In genomic region chr10:88782222-88782621, GRCh38 we compare ENCODE assay signal across 39 cellular contexts. TPM values are rescaled to one million over a fixed set of nuclear protein-coding genes. Genes with fewer than 3 reads are reported as not detected.
"Had no signal": no experiment of that assay in that cellular context is flagged by ENCODE, and none has a peak within 500 bp of the region (broad histone marks: within the 10 kb centered on the region; RNA-seq: fewer than 3 reads in every experiment).

No MANE protein-coding gene starts in this region.

- H3K27me3 ChIP-seq: MG63 had no signal

- H3K36me3 ChIP-seq: MG63 had no signal

- DNase-seq: Karpas-422, Kasumi-1, MG63, MM.1S, MV-4-11, NCI-H1048, NCI-H1092, NCI-H1092 treated with DMSO at 0.1 percent for 48 hours, NCI-H1105, NCI-H1105 treated with DMSO at 0.1 percent for 48 hours, NCI-H1417, NCI-H1417 treated with DMSO at 0.1 percent for 48 hours, NCI-H1436, NCI-H1436 treated with DMSO at 0.1 percent for 48 hours, NCI-H146, NCI-H1694, NCI-H1694 treated with DMSO at 0.1 percent for 48 hours, NCI-H187, NCI-H187 treated with DMSO at 0.1 percent for 48 hours, NCI-H1930, NCI-H2029, NCI-H2029 treated with DMSO at 0.1 percent for 48 hours, NCI-H2081, NCI-H2081 treated with DMSO at 0.1 percent for 48 hours, NCI-H2107, NCI-H2171, NCI-H2171 treated with DMSO at 0.1 percent for 48 hours, NCI-H2227 treated with DMSO at 0.1 percent for 48 hours, NCI-H226, NCI-H345, NCI-H446, NCI-H446 treated with DMSO at 0.1 percent for 48 hours, NCI-H510A, NCI-H510A treated with DMSO at 0.1 percent for 48 hours, NCI-H524 had no signal

- H3K4me3 ChIP-seq: MG63 had no signal

- H3K9me3 ChIP-seq: MG63 had no signal

RNA-seq across cellular contexts. Expression of gene LIPM, which starts 20.3 kb away (rescaled TPM):
- total RNA-seq: LHCN-M2, M059J, MCF 10A, NCI-H460 had no signal

RNA-seq across cellular contexts. Expression of gene LIPN, which starts 22.4 kb away (rescaled TPM):
- total RNA-seq: LHCN-M2, M059J, MCF 10A, NCI-H460 had no signal
